11 cellular contexts compared by ENCODE assay signal in genomic region chr13:46071590-46072249, GRCh38.
DNase-seq lines count a peak whose midpoint lies in the region; ATAC-seq and TF ChIP-seq lines count a peak whose summit lies in the region.
"Had no signal": no experiment of that assay in that cellular context is flagged by ENCODE, and none has a peak within 500 bp of the region (broad histone marks: within the 10 kb centered on the region; RNA-seq: fewer than 3 reads in every experiment).

No MANE protein-coding gene starts in this region.

- no peak for TF ChIP-seq POLR2A in NB4 (IDR thresholded peaks at IDR 0.05; ENCODE audit: extremely low read depth, insufficient read length)

- in situ Hi-C loops in ACHN (cut with HindIII; ENCODE audit: low pct_ligation_motif_present, low pct_unique_long_range_greater_than_20kb, low sequenced_read_pairs), result no loop called here

- ATAC-seq in HG02763 (IDR thresholded peaks at IDR 0.05; ENCODE audit: unreplicated experiment), result peak; percentile 94
- ATAC-seq: A549 had no signal

- DNase-seq in SIG-M5 treated with dmso at 0.1 percent for 504 hours (lab: John Stamatoyannopoulos, UW; ENCODE audit: unreplicated experiment) (peak; percentile 11), SIG-M5 (lab: John Stamatoyannopoulos, UW) (no peak), NB4 (ENCODE audit: low read depth) (peak; percentile 37), foreskin melanocyte (no peak), ACHN (no peak), NCI-H1930 (lab: John Stamatoyannopoulos, UW) (no peak), NCI-H146 (lab: John Stamatoyannopoulos, UW) (no peak)
- DNase-seq: activated naive CD8-positive, alpha-beta T cell treated with anti-CD3 and anti-CD28 coated beads for 36 hours; NCI-H1436 had no signal

- no peak overlapping the region for H3K4me3 ChIP-seq in NB4 (ENCODE audit: low read depth, low read length)
- H3K4me3 ChIP-seq: A549 had no signal

- TF ChIP-seq CTCF in NB4 (IDR thresholded peaks at IDR 0.05; ENCODE audit: low read depth, low read length), result no peak

Comparison
In these comparisons a context has a peak if more than half of its experiments do, and no peak if none do; other contexts are left out.
1. DNase-seq: peak in SIG-M5 treated with dmso at 0.1 percent for 504 hours (single experiment) and NB4 (single experiment); none in SIG-M5 (single experiment), foreskin melanocyte (single experiment), ACHN (single experiment), NCI-H1930 (0 of 2) and NCI-H146 (single experiment).